8 cellular contexts compared by ENCODE assay signal in the genomic region with DNA sequence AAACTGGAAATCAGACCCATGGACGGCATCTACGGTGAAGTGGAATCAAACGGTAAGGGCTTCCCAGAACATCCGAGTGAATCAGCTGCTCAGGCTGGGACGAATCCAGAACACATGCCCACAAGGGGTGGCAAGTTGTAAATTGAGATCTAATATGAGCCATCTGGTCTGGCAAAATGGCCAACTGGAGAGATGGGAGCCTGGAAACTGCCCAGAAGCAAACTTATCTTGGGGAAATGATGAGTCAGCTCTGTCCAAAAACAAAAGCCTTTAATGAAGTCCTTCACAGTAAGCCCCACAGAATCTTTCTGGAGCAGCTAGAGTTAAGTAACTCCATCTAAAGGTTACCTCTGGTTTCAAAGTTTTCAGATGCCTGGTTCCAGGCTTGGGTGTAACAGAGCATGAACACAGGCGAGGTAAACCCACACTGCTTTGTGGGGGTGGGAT. TPM values are rescaled to one million over a fixed set of nuclear protein-coding genes. Genes with fewer than 3 reads are reported as not detected.
DNase-seq lines count a peak whose midpoint lies in the region; ATAC-seq, FAIRE-seq and TF ChIP-seq lines count a peak whose summit lies in the region.

No MANE protein-coding gene starts in this region.

- peaks cover 37% of the 10 kb centered on the region for H3K4me1 Mint-ChIP-seq in Calu3 (ENCODE audit: low read depth, unreplicated experiment)

- intact Hi-C loops in Calu3 (cut with micrococcal nuclease; ENCODE audit: unreplicated experiment) = no loop called here

- no peak overlapping the region for H3K27ac Mint-ChIP-seq in Calu3 (ENCODE audit: unreplicated experiment)

- ATAC-seq in HG02759 (IDR thresholded peaks at IDR 0.05; ENCODE audit: unreplicated experiment) (no peak), GM18867 (IDR thresholded peaks at IDR 0.05; ENCODE audit: unreplicated experiment) (no peak)

- H3K27me3 Mint-ChIP-seq in Calu3 (ENCODE audit: unreplicated experiment) = no peaks in the 10 kb centered on the region

- peak; percentile 93 for FAIRE-seq in RCC 7860 (lab: Jason Lieb, UNC)

- no peaks in the 10 kb centered on the region for H3K36me3 Mint-ChIP-seq in Calu3 (ENCODE audit: insufficient read depth, unreplicated experiment)

- DNase-seq in Daoy (ENCODE audit: low read depth) (peak; percentile 94), RCC 7860 (ENCODE audit: low spot score) (peak; percentile 85), fibroblast of pulmonary artery (ENCODE audit: low read depth) (peak; percentile 97), pulmonary artery endothelial cell (ENCODE audit: low read depth, low spot score) (peak; percentile 51), Calu3 (no peak)
- DNase-seq in stimulated activated CD4-positive, alpha-beta T cell treated with anti-CD3 and anti-CD28 coated beads, Interleukin-15, amount 100 ng/mL, for 24 hours = no peak

- no peak overlapping the region for H3K4me3 Mint-ChIP-seq in Calu3 (ENCODE audit: low read depth, unreplicated experiment)

- TF ChIP-seq CTCF in fibroblast of pulmonary artery (IDR thresholded peaks at IDR 0.05; ENCODE audit: low read length, missing control alignments) (no peak), Calu3 (IDR thresholded peaks at IDR 0.05; ENCODE audit: unreplicated experiment) (no peak)

- CTCF ChIA-PET in Calu3 (lab: Charles Lee) = interaction anchor here (0.6 kb wide), 1 partner anchor 339 kb away, joined by 3 read pairs; no protein-coding TSS in a partner anchor

- BruUV-seq in Calu3 (replicated peaks; lab: Mats Ljungman, UMichigan) = no TSS peak

- no peaks in the 10 kb centered on the region for H3K9me3 Mint-ChIP-seq in Calu3 (ENCODE audit: low read depth, unreplicated experiment)

- H3K4me3 ChIP-seq in fibroblast of pulmonary artery (replicated peaks; ENCODE audit: low read depth, low read length) = no peak overlapping the region

RNA-seq across cellular contexts. Expression of a gene that starts 10.6 kb away (rescaled TPM):
- total RNA-seq in Daoy (2014; rRNA removed; shearing (Covaris generic)) = 363 and 488 TPM in 2 replicates
- total RNA-seq in pulmonary artery endothelial cell = 210 and 267 TPM in 2 replicates
- 264 and 312 TPM in 2 replicates for total RNA-seq in Calu3 (2022)

RNA-seq across cellular contexts. Expression of a gene that starts 42.9 kb away (rescaled TPM):
- 4.6 and 8.8 TPM in 2 replicates for total RNA-seq in Daoy (2014; rRNA removed; shearing (Covaris generic))
- total RNA-seq in pulmonary artery endothelial cell (7.1 and 12.4 TPM in 2 replicates), Calu3 (2022) (32.5 and 46.6 TPM in 2 replicates)

Comparison
In these comparisons a context has a peak if more than half of its experiments do, and no peak if none do; other contexts are left out.
1. DNase-seq: peak in Daoy (single experiment), RCC 7860 (single experiment), fibroblast of pulmonary artery (single experiment) and pulmonary artery endothelial cell (single experiment); none in Calu3 (single experiment) and stimulated activated CD4-positive, alpha-beta T cell treated with anti-CD3 and anti-CD28 coated beads, Interleukin-15, amount 100 ng/mL, for 24 hours (single experiment).